Comparison of ENCODE assay signal across 8 cellular contexts in the genomic region with DNA sequence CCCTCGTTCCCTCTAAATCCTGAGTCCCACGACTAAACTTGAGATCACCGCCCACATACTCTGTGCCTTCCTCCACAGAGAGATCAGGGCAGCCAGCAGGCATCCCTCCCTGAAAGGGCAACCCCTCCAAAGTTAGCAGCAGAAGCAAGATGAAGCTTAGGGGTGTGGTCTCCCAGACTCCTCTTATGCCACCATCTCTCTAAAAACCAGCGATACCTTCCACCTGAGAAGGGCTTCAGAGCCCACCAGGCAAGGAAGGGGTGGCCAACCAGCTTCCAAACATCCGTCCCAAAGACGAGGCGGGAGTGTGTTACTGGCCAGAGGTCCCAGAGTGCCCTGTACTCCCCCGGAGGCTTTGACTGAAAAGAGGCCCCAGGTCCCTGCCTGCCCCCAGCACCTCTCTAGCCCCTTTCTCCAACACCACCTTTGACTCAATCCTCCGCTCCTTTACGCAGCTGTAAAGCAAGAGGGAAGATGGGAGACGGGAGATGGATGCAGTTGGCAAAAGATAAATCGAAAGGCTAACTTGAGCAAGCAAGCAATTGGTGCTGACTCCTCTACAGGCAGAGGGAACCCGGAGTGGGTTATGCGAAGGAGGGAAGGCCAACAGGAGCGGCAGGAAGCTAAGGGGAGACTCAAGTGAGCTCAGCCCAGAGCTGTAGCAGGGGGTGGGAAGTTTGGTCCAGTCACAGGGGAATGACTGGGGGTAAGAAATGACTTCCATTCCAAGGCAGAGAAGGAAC. TPM values are rescaled to one million over a fixed set of nuclear protein-coding genes. Genes with fewer than 3 reads are reported as not detected.
A peak's percentile ranks its signal among the peaks of the same experiment; 100 is the strongest.
DNase-seq lines count a peak whose midpoint lies in the region; ATAC-seq and TF ChIP-seq lines count a peak whose summit lies in the region.

No MANE protein-coding gene starts in this region.

- H3K9ac ChIP-seq in iPS-20b (ENCODE audit: low read depth, low read length), result peak overlapping the region; percentile 72; the same call in 1 of the 2 replicates

- peak in 1 of 10 experiments; percentile 4 for DNase-seq in CD4-positive, alpha-beta T cell
- DNase-seq in HT1080 (ENCODE audit: low read depth) (peak; percentile 34), mesenteric fat pad (ENCODE audit: low spot score) (no peak)
- peak in 1 of 2 donors; percentile 59 for DNase-seq in stimulated activated effector memory CD8-positive, alpha-beta T cell treated with anti-CD3 and anti-CD28 coated beads, Interleukin-12 subunit alpha, Interleukin-12 subunit beta, amount 100 ng/mL, for 72 hours (ENCODE audit: low spot score in 2 of 2)

- POLR2A ChIA-PET in CD4-positive, alpha-beta T cell (lab: Charles Lee), result interaction anchor here (0.7 to 3.5 kb wide), 10 partner anchors 13 to 91 kb away, joined by 3 to 53 read pairs (median 8); a partner anchor contains a TSS

- H3K9me3 Mint-ChIP-seq in CD4-positive, alpha-beta T cell, result no peaks in the 10 kb centered on the region
- H3K9me3 Mint-ChIP-seq in activated naive CD4-positive, alpha-beta T cell treated with anti-CD3 and anti-CD28 coated beads, Interleukin-2, amount 50 U/mL, for 24 hours, result no peaks in the 10 kb centered on the region
- no peaks in the 10 kb centered on the region for H3K9me3 Mint-ChIP-seq in stimulated activated effector memory CD8-positive, alpha-beta T cell treated with anti-CD3 and anti-CD28 coated beads, Interleukin-12 subunit alpha, Interleukin-12 subunit beta, amount 100 ng/mL, for 72 hours

- H3K9me3 ChIP-seq in CD4-positive, alpha-beta T cell (ENCODE audit: control insufficient read depth, low read length), result no peaks in the 10 kb centered on the region
- H3K9me3 ChIP-seq in iPS-20b (ENCODE audit: insufficient read depth, low read depth, low read length), result no peaks in the 10 kb centered on the region

- peaks cover 59% of the 10 kb centered on the region for H3K4me1 Mint-ChIP-seq in CD4-positive, alpha-beta T cell (ENCODE audit: low read depth)
- H3K4me1 Mint-ChIP-seq in activated naive CD4-positive, alpha-beta T cell treated with anti-CD3 and anti-CD28 coated beads, Interleukin-2, amount 50 U/mL, for 24 hours, result peaks cover 52% of the 10 kb centered on the region
- H3K4me1 Mint-ChIP-seq in stimulated activated effector memory CD8-positive, alpha-beta T cell treated with anti-CD3 and anti-CD28 coated beads, Interleukin-12 subunit alpha, Interleukin-12 subunit beta, amount 100 ng/mL, for 72 hours, result peaks cover 43% of the 10 kb centered on the region

- CTCF ChIA-PET in CD4-positive, alpha-beta T cell (lab: Charles Lee), result interaction anchor here (1.0 to 1.1 kb wide), 2 partner anchors 21 to 28 kb away, joined by 3 read pairs; no protein-coding TSS in a partner anchor

- no peak for ATAC-seq in CD4-positive, alpha-beta T cell (ENCODE audit: poor library complexity)
- ATAC-seq in stimulated activated effector memory CD8-positive, alpha-beta T cell treated with anti-CD3 and anti-CD28 coated beads, Interleukin-12 subunit alpha, Interleukin-12 subunit beta, amount 100 ng/mL, for 72 hours, result no peak
- no peak for ATAC-seq in HG02763 (IDR thresholded peaks at IDR 0.05; ENCODE audit: unreplicated experiment)
- no peak for ATAC-seq in HG02840 (IDR thresholded peaks at IDR 0.05; ENCODE audit: low FRiP score, unreplicated experiment)

- peak overlapping the region; percentile 33 for H3K27ac ChIP-seq in CD4-positive, alpha-beta T cell (ENCODE audit: low read depth, low read length)
- H3K27ac ChIP-seq in iPS-20b (ENCODE audit: low read length), result no peak overlapping the region

- no peaks in the 10 kb centered on the region for H3K27me3 ChIP-seq in CD4-positive, alpha-beta T cell (ENCODE audit: control insufficient read depth, insufficient read depth, low read length)
- no peaks in the 10 kb centered on the region for H3K27me3 ChIP-seq in iPS-20b (ENCODE audit: insufficient read depth, low read length)

- H3K4me3 Mint-ChIP-seq in CD4-positive, alpha-beta T cell, result peak overlapping the region; percentile 92
- H3K4me3 Mint-ChIP-seq in activated naive CD4-positive, alpha-beta T cell treated with anti-CD3 and anti-CD28 coated beads, Interleukin-2, amount 50 U/mL, for 24 hours, result peak overlapping the region; percentile 89
- H3K4me3 Mint-ChIP-seq in stimulated activated effector memory CD8-positive, alpha-beta T cell treated with anti-CD3 and anti-CD28 coated beads, Interleukin-12 subunit alpha, Interleukin-12 subunit beta, amount 100 ng/mL, for 72 hours, result peak overlapping the region; percentile 100

- peak overlapping the region; percentile 85 for H3K4me3 ChIP-seq in iPS-20b (ENCODE audit: low read length)

- H3K27ac Mint-ChIP-seq in CD4-positive, alpha-beta T cell, result peak overlapping the region; percentile 82
- H3K27ac Mint-ChIP-seq in activated naive CD4-positive, alpha-beta T cell treated with anti-CD3 and anti-CD28 coated beads, Interleukin-2, amount 50 U/mL, for 24 hours, result peak overlapping the region; percentile 84
- peak overlapping the region; percentile 97 for H3K27ac Mint-ChIP-seq in stimulated activated effector memory CD8-positive, alpha-beta T cell treated with anti-CD3 and anti-CD28 coated beads, Interleukin-12 subunit alpha, Interleukin-12 subunit beta, amount 100 ng/mL, for 72 hours

- TF ChIP-seq CTCF in CD4-positive, alpha-beta T cell (IDR thresholded peaks at IDR 0.05), result no peak

- H3K36me3 Mint-ChIP-seq in CD4-positive, alpha-beta T cell (ENCODE audit: low read depth), result peaks cover 14% of the 10 kb centered on the region
- H3K36me3 Mint-ChIP-seq in activated naive CD4-positive, alpha-beta T cell treated with anti-CD3 and anti-CD28 coated beads, Interleukin-2, amount 50 U/mL, for 24 hours, result peaks cover 3% of the 10 kb centered on the region
- H3K36me3 Mint-ChIP-seq in stimulated activated effector memory CD8-positive, alpha-beta T cell treated with anti-CD3 and anti-CD28 coated beads, Interleukin-12 subunit alpha, Interleukin-12 subunit beta, amount 100 ng/mL, for 72 hours, result peaks cover 18% of the 10 kb centered on the region

- H3K27me3 Mint-ChIP-seq in CD4-positive, alpha-beta T cell, result no peaks in the 10 kb centered on the region
- H3K27me3 Mint-ChIP-seq in activated naive CD4-positive, alpha-beta T cell treated with anti-CD3 and anti-CD28 coated beads, Interleukin-2, amount 50 U/mL, for 24 hours, result no peaks in the 10 kb centered on the region

- peaks cover 9% of the 10 kb centered on the region; the same call in 1 of the 2 replicates for H3K36me3 ChIP-seq in iPS-20b (ENCODE audit: insufficient read depth, low read depth, low read length)

- H3K4me1 ChIP-seq in iPS-20b (ENCODE audit: insufficient read depth, low read length), result peaks cover 29% of the 10 kb centered on the region

- intact Hi-C loops in CD4-positive, alpha-beta T cell (cut with DNase I, micrococcal nuclease), result loop anchor here (2.0 to 5.0 kb wide), 5 partner anchors 17 to 365 kb away; a partner anchor contains a TSS

RNA-seq across cellular contexts. Expression of a gene that starts 1.1 kb away (rescaled TPM):
- 10 to 100 TPM in 1 of 2 experiments, 1 to 10 TPM in 1; 9.8 to 11.1 TPM for total RNA-seq in CD4-positive, alpha-beta T cell
- 27.9 and 38.1 TPM in 2 replicates for total RNA-seq in HT1080 (2014; rRNA removed; shearing (Covaris generic))
- polyA plus RNA-seq in HT1080 (2015; cell fraction: cytosol; rRNA removed), result 16.8 and 17.1 TPM in 2 replicates
- 13.4 and 17.3 TPM in 2 replicates for polyA plus RNA-seq in HT1080 (2015; cell fraction: nucleus; rRNA removed)
- 25.9 TPM for total RNA-seq in mesenteric fat pad

RNA-seq across cellular contexts. Expression of a gene that starts 16.6 kb away (rescaled TPM):
- total RNA-seq in CD4-positive, alpha-beta T cell, result 10 to 100 TPM; 21.8 to 25.4 TPM
- 3.9 and 4.9 TPM in 2 replicates for total RNA-seq in HT1080 (2014; rRNA removed; shearing (Covaris generic))
- polyA plus RNA-seq in HT1080 (2015; cell fraction: cytosol; rRNA removed), result 2.7 and 3.1 TPM in 2 replicates
- 21.0 and 24.1 TPM in 2 replicates for polyA plus RNA-seq in HT1080 (2015; cell fraction: nucleus; rRNA removed)
- total RNA-seq in mesenteric fat pad, result 11.5 TPM
